In the genomic region with DNA sequence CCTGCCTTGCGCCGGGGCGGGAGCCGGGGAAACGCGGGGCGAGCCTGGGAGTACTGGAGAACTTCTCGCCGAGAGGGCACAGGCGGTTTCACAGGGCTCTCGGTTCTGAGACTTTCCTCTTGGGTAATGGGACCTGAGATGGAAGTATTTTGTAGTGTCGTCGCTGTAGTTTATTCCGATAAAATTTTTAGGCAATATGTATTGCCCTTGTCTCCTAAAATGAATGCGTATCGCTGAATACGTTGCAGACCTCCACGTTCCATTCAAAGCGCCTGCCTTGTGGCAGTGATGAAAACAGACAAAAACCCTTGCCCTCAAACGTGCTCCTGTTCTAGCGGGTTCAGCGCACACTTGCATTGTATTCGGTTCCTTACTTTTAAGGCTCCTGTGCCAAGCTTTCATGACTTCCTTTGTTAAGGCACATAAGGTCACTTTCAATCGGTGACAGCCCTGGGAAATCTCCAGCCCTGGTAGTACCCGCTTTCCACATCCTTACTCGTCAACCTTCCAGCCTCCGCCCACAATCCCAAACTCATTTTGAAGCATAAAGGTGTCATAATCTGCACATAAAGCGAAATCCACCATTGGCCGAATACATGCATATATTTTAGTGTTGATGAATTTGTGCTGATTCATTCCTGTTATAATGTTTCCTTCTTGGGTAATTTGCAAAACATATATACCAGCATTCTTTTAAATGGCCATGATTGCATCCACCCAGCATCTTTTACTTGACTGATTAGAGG, we compare ENCODE assay signal across 8 cellular contexts. TPM values are rescaled to one million over a fixed set of nuclear protein-coding genes. Genes with fewer than 3 reads are reported as not detected.
A peak's percentile ranks its signal among the peaks of the same experiment; 100 is the strongest.
DNase-seq lines count a peak whose midpoint lies in the region; ATAC-seq, FAIRE-seq and TF ChIP-seq lines count a peak whose summit lies in the region.

No MANE protein-coding gene starts in this region.

- DNase-seq in CD4-positive, alpha-beta memory T cell: peak in 1 of 5 donors; percentile 28
- no peak for DNase-seq in GM19239 (ENCODE audit: insufficient read length, low spot score)
- DNase-seq in NCI-H2227 treated with DMSO at 0.1 percent for 48 hours (lab: John Stamatoyannopoulos, UW): peak; percentile 23
- DNase-seq in adipocyte (ENCODE audit: low read depth): peak; percentile 83
- no peak for DNase-seq in right atrium auricular region (ENCODE audit: low spot score)
- no peak for DNase-seq in GOT3 (lab: John Stamatoyannopoulos, UW)

- peaks cover 0 to 5% (median 0%) of the 10 kb centered on the region in 8 donors for H3K9me3 Mint-ChIP-seq in CD4-positive, alpha-beta memory T cell

- H3K27me3 ChIP-seq in CD4-positive, alpha-beta memory T cell (ENCODE audit: insufficient read depth, low read length): no peaks in the 10 kb centered on the region
- H3K27me3 ChIP-seq in adipocyte (replicated peaks; ENCODE audit: control insufficient read depth, insufficient read depth, low read length) (no peaks in the 10 kb centered on the region), right atrium auricular region (no peaks in the 10 kb centered on the region), rectal smooth muscle tissue (ENCODE audit: control insufficient read depth, insufficient read depth, low read length) (no peaks in the 10 kb centered on the region)

- peak overlapping the region; percentile 94 to 100 (median 100) for H3K4me3 Mint-ChIP-seq in CD4-positive, alpha-beta memory T cell

- no peak for TF ChIP-seq CTCF in right atrium auricular region (IDR thresholded peaks at IDR 0.05)

- intact Hi-C loops in CD4-positive, alpha-beta memory T cell (cut with micrococcal nuclease): loop anchor here (1.0 to 5.0 kb wide), 2 partner anchors 164 to 192 kb away; partner anchors contain the start of gene GKAP1

- CTCF ChIA-PET in CD4-positive, alpha-beta memory T cell (lab: Charles Lee; ENCODE audit: partially characterized antibody): interaction anchor here (0.6 to 2.3 kb wide), 4 partner anchors 21 to 191 kb away, joined by 3 to 8 read pairs (median 5); partner anchors contain the start of gene KIF27

- H3K36me3 Mint-ChIP-seq in CD4-positive, alpha-beta memory T cell: peaks cover 26 to 44% of the 10 kb centered on the region in 2 donors

- peaks cover 32% of the 10 kb centered on the region for H3K4me1 ChIP-seq in CD4-positive, alpha-beta memory T cell (ENCODE audit: insufficient read depth, low read length)
- peaks cover 19% of the 10 kb centered on the region for H3K4me1 ChIP-seq in adipocyte (ENCODE audit: control insufficient read depth, insufficient read depth, low read length)
- peaks cover 0 to 29% of the 10 kb centered on the region in 2 donors for H3K4me1 ChIP-seq in right atrium auricular region
- H3K4me1 ChIP-seq in rectal smooth muscle tissue (ENCODE audit: control insufficient read depth, insufficient read depth, low read length): peaks cover 15% of the 10 kb centered on the region

- peaks cover 17% of the 10 kb centered on the region for H3K36me3 ChIP-seq in CD4-positive, alpha-beta memory T cell (ENCODE audit: insufficient read depth, low read length)
- H3K36me3 ChIP-seq in adipocyte (ENCODE audit: control insufficient read depth, insufficient read depth, low read length, severe bottlenecking): peaks cover 18% of the 10 kb centered on the region
- H3K36me3 ChIP-seq in right atrium auricular region: peaks cover 16% of the 10 kb centered on the region
- no peaks in the 10 kb centered on the region for H3K36me3 ChIP-seq in rectal smooth muscle tissue (ENCODE audit: control insufficient read depth, insufficient read depth, low read length)

- H3K27ac ChIP-seq in CD4-positive, alpha-beta memory T cell (ENCODE audit: low read depth, low read length): peak overlapping the region; percentile 98
- peak overlapping the region; percentile 99 to 100 for H3K27ac ChIP-seq in right atrium auricular region
- peak overlapping the region; percentile 100 for H3K27ac ChIP-seq in rectal smooth muscle tissue (ENCODE audit: low read depth, low read length)

- no peaks in the 10 kb centered on the region for H3K9me3 ChIP-seq in CD4-positive, alpha-beta memory T cell (ENCODE audit: control insufficient read depth in 1 of 2, low read length in 2 of 2)
- H3K9me3 ChIP-seq in adipocyte (ENCODE audit: control insufficient read depth, low read length) (no peaks in the 10 kb centered on the region), right atrium auricular region (no peaks in the 10 kb centered on the region)

- peak overlapping the region; percentile 90 to 99 for H3K4me3 ChIP-seq in CD4-positive, alpha-beta memory T cell (ENCODE audit: low read length in 2 of 2)
- H3K4me3 ChIP-seq in adipocyte (ENCODE audit: low read length): peak overlapping the region; percentile 93
- peak overlapping the region; percentile 93 to 100 for H3K4me3 ChIP-seq in right atrium auricular region
- H3K4me3 ChIP-seq in rectal smooth muscle tissue (ENCODE audit: low read length): peak overlapping the region; percentile 99

- no peak for ATAC-seq in HG02763 (IDR thresholded peaks at IDR 0.05; ENCODE audit: unreplicated experiment)

- POLR2A ChIA-PET in CD4-positive, alpha-beta memory T cell (lab: Charles Lee; ENCODE audit: partially characterized antibody): interaction anchor here (0.8 to 4.2 kb wide), 19 partner anchors 8 to 1760 kb away, joined by 3 to 64 read pairs (median 7); partner anchors contain the start of genes AGTPBP1, IDNK, KIF27 and UBQLN1

- peak overlapping the region; percentile 100 for H3K9ac ChIP-seq in adipocyte (ENCODE audit: low read length)
- peak overlapping the region; percentile 72 for H3K9ac ChIP-seq in rectal smooth muscle tissue (ENCODE audit: low read length)

- H3K4me1 Mint-ChIP-seq in CD4-positive, alpha-beta memory T cell: peaks cover 19 to 61% (median 30%) of the 10 kb centered on the region in 4 donors

- H3K27me3 Mint-ChIP-seq in CD4-positive, alpha-beta memory T cell: no peaks in the 10 kb centered on the region

- FAIRE-seq in GM19239 (lab: Jason Lieb, UNC): peak; percentile 78

- peak overlapping the region; percentile 91 to 100 (median 98) for H3K27ac Mint-ChIP-seq in CD4-positive, alpha-beta memory T cell

RNA-seq across cellular contexts. Expression of gene RMI1, which starts 0.7 kb away (rescaled TPM):
- 1 to 10 TPM; 6.7 to 7.3 TPM for total RNA-seq in CD4-positive, alpha-beta memory T cell
- 1 to 10 TPM; 5.6 to 6.3 TPM for polyA plus RNA-seq in CD4-positive, alpha-beta memory T cell
- total RNA-seq in right atrium auricular region: 1 to 10 TPM; 2.1 to 3.1 TPM

RNA-seq across cellular contexts. Expression of gene HNRNPK, which starts 1.3 kb away (rescaled TPM):
- 100 to 1,000 TPM; 539 to 562 TPM for total RNA-seq in CD4-positive, alpha-beta memory T cell
- 1,000 to 10,000 TPM in 1 of 2 donors, 100 to 1,000 TPM in 1; 898 to 1,109 TPM for polyA plus RNA-seq in CD4-positive, alpha-beta memory T cell
- total RNA-seq in right atrium auricular region: 100 to 1,000 TPM; 273 to 345 TPM

Comparison
In these comparisons a context has a peak if more than half of its experiments do, and no peak if none do; other contexts are left out.
1. DNase-seq: peak in NCI-H2227 treated with DMSO at 0.1 percent for 48 hours (single experiment) and adipocyte (single experiment); none in GM19239 (single experiment), right atrium auricular region (single experiment) and GOT3 (single experiment).
2. Peak in every context shown above with its lines, with median percentiles within 50 percentile points of each other: H3K27ac ChIP-seq and H3K4me3 ChIP-seq.